Comparison of ENCODE assay signal across 11 cellular contexts in the genomic region with DNA sequence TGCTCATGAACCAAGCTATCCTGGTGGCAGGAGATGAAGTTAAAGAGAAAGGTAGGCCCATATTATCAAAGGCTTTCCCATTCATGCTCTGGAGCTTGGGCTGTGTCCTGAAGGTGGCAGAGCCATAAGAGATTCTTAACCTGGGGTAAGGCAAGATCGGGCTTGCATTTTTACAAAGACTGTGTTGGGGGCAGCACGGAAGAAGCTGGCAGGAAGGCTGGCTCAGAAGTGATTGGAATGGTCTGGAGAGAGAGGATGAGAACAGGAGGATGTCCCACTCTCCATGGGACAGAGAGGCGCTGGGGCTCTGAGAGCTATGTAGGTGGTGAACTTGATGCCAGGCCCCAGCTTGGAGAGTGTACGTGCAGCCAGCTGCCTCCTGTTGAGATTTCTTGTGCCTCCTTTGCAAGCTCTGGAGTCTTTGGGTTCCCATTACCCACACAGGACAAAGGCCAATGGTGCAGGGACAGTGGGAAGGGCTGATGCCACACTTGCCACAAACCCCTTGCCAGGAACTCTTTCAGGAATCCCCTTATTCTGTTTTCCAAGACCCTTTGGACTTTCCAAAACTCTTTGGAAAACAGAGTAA. TPM values are rescaled to one million over a fixed set of nuclear protein-coding genes. Genes with fewer than 3 reads are reported as not detected.
DNase-seq lines count a peak whose midpoint lies in the region; ATAC-seq and TF ChIP-seq lines count a peak whose summit lies in the region.
"Had no signal": no experiment of that assay in that cellular context is flagged by ENCODE, and none has a peak within 500 bp of the region (broad histone marks: within the 10 kb centered on the region; RNA-seq: fewer than 3 reads in every experiment).

No MANE protein-coding gene starts in this region.

- H4K8ac ChIP-seq in neuronal stem cell (ENCODE audit: low read depth, low read length): no peak overlapping the region

- TF ChIP-seq EP300 in esophagus muscularis mucosa (IDR thresholded peaks at IDR 0.05): no peak

- intact Hi-C loops in esophagus muscularis mucosa (cut with DNase I): no loop called here
- intact Hi-C loops in uterus (cut with DNase I; ENCODE audit: low total_unique reads): no loop called here

- DNase-seq in ACHN: peak; percentile 11
- no peak for DNase-seq in esophagus muscularis mucosa (ENCODE audit: extremely low spot score)
- DNase-seq in neuronal stem cell (ENCODE audit: low spot score): no peak
- DNase-seq in uterus: no peak
- DNase-seq in NOMO-1 treated with dmso at 0.1 percent for 144 hours (lab: John Stamatoyannopoulos, UW; ENCODE audit: unreplicated experiment): no peak
- DNase-seq in iPS-NIHi7 (ENCODE audit: extremely low spot score): no peak
- DNase-seq: NCI-H187 treated with DMSO at 0.1 percent for 48 hours, sigmoid colon, T-helper 17 cell had no signal

- H3K27ac ChIP-seq in OCI-LY3 (ENCODE audit: low read length) (no peak overlapping the region), esophagus muscularis mucosa (replicated peaks in 1 of 4) (peak overlapping the region in 1 of 4 donors; percentile 26), neuronal stem cell (replicated peaks; ENCODE audit: low read length) (peak overlapping the region; percentile 99), uterus (no peak overlapping the region)
- H3K27ac ChIP-seq: sigmoid colon had no signal

- H3K27me3 ChIP-seq in OCI-LY3 (ENCODE audit: low read depth, low read length): no peaks in the 10 kb centered on the region
- H3K27me3 ChIP-seq in esophagus muscularis mucosa: no peaks in the 10 kb centered on the region
- H3K27me3 ChIP-seq in neuronal stem cell (ENCODE audit: control insufficient read depth in 3 of 3, insufficient read depth in 3 of 3, low read depth in 1 of 3, low read length in 3 of 3): no peaks in the 10 kb centered on the region
- H3K27me3 ChIP-seq in uterus: no peaks in the 10 kb centered on the region
- H3K27me3 ChIP-seq: sigmoid colon had no signal

- H3K4ac ChIP-seq in neuronal stem cell (ENCODE audit: low read length): no peak overlapping the region

- peak overlapping the region; percentile 59; the same call in 1 of the 2 replicates for H3K9ac ChIP-seq in OCI-LY3 (ENCODE audit: low read length)
- no peak overlapping the region for H3K9ac ChIP-seq in neuronal stem cell (ENCODE audit: low read depth, low read length, poor library complexity)

- peaks cover 44% of the 10 kb centered on the region for H3K4me1 ChIP-seq in OCI-LY3 (ENCODE audit: low read length)
- peaks cover 0 to 6% (median 0%) of the 10 kb centered on the region in 4 donors for H3K4me1 ChIP-seq in esophagus muscularis mucosa
- peaks cover 26 to 40% of the 10 kb centered on the region in 2 donors for H3K4me1 ChIP-seq in neuronal stem cell (ENCODE audit: control insufficient read depth in 2 of 2, insufficient read depth in 1 of 2, low read depth in 1 of 2, low read length in 2 of 2)
- H3K4me1 ChIP-seq in uterus: no peaks in the 10 kb centered on the region
- H3K4me1 ChIP-seq: sigmoid colon had no signal

- H2AK5ac ChIP-seq in neuronal stem cell (ENCODE audit: low read depth, low read length): peak overlapping the region; percentile 14

- no peak for ATAC-seq in HG02642 (IDR thresholded peaks at IDR 0.05; ENCODE audit: poor library complexity, unreplicated experiment)
- ATAC-seq: T-helper 17 cell had no signal

- no peak overlapping the region for H2BK5ac ChIP-seq in neuronal stem cell (ENCODE audit: low read length)

- H3K9me3 ChIP-seq in OCI-LY3 (ENCODE audit: insufficient read depth, low read length) (no peaks in the 10 kb centered on the region), esophagus muscularis mucosa (no peaks in the 10 kb centered on the region), neuronal stem cell (replicated peaks in 1 of 2; ENCODE audit: control insufficient read depth in 2 of 2, insufficient read depth in 1 of 2, low read depth in 1 of 2, low read length in 2 of 2) (no peaks in the 10 kb centered on the region), uterus (no peaks in the 10 kb centered on the region)
- H3K9me3 ChIP-seq: sigmoid colon had no signal

- peak overlapping the region; percentile 18 for H2BK12ac ChIP-seq in neuronal stem cell (ENCODE audit: low read length)

- H3K79me1 ChIP-seq in neuronal stem cell (ENCODE audit: low read depth, low read length): no peaks in the 10 kb centered on the region

- TF ChIP-seq CTCF in OCI-LY3 (IDR thresholded peaks at IDR 0.05; ENCODE audit: low read depth, low read length) (no peak), esophagus muscularis mucosa (IDR thresholded peaks at IDR 0.05) (no peak), uterus (IDR thresholded peaks at IDR 0.05) (no peak)

- WGBS in esophagus muscularis mucosa: 83% methylated on average over 4 of the region's 4 CpGs
- WGBS in neuronal stem cell (ENCODE audit: extremely low coverage in 2 of 2, insufficient read length in 2 of 2, insufficient replicate concordance in 1 of 2), 2 donors: no CpG with 5 or more reads among the region's 4 CpGs

- H3K36me3 ChIP-seq in OCI-LY3 (replicated peaks; ENCODE audit: low read depth, low read length): no peaks in the 10 kb centered on the region
- no peaks in the 10 kb centered on the region for H3K36me3 ChIP-seq in esophagus muscularis mucosa
- no peaks in the 10 kb centered on the region for H3K36me3 ChIP-seq in neuronal stem cell (replicated peaks in 1 of 2; ENCODE audit: control insufficient read depth in 2 of 2, insufficient read depth in 2 of 2, low read length in 2 of 2)
- H3K36me3 ChIP-seq in uterus: no peaks in the 10 kb centered on the region
- H3K36me3 ChIP-seq: sigmoid colon had no signal

- H2BK120ac ChIP-seq in neuronal stem cell (ENCODE audit: low read depth, low read length): peak overlapping the region; percentile 50

- no peak overlapping the region for H4K91ac ChIP-seq in neuronal stem cell (ENCODE audit: low read depth, low read length, poor library complexity)

- H3K4me3 ChIP-seq in OCI-LY3 (ENCODE audit: low read length) (peak overlapping the region; percentile 72), esophagus muscularis mucosa (peak overlapping the region in 3 of 4 donors; percentile 12 to 26 (median 18)), neuronal stem cell (ENCODE audit: low read length in 2 of 2) (no peak overlapping the region), uterus (no peak overlapping the region)

- no peaks in the 10 kb centered on the region for H4K20me1 ChIP-seq in OCI-LY3 (ENCODE audit: insufficient read depth, low read length)

- peak overlapping the region; percentile 2 for H2BK15ac ChIP-seq in neuronal stem cell (ENCODE audit: low read length)

- no peaks in the 10 kb centered on the region for H3K79me2 ChIP-seq in OCI-LY3 (ENCODE audit: low read length)

- TF ChIP-seq POLR2A in esophagus muscularis mucosa (IDR thresholded peaks at IDR 0.05; ENCODE audit: low read depth) (no peak), uterus (IDR thresholded peaks at IDR 0.05) (no peak)

- no peak overlapping the region for H3K23ac ChIP-seq in neuronal stem cell (ENCODE audit: low read depth, low read length, poor library complexity)

- peak overlapping the region; percentile 88 for H3K4me2 ChIP-seq in OCI-LY3 (ENCODE audit: low read length)
- no peak overlapping the region for H3K4me2 ChIP-seq in neuronal stem cell (ENCODE audit: insufficient read depth, low read length, poor library complexity, severe bottlenecking)

- H3K18ac ChIP-seq in neuronal stem cell (ENCODE audit: low read length): peak overlapping the region; percentile 80

- peak overlapping the region; percentile 97 for H2AFZ ChIP-seq in OCI-LY3 (ENCODE audit: low read depth, low read length)
- peak overlapping the region; percentile 56 for H2AFZ ChIP-seq in neuronal stem cell (ENCODE audit: low read length)

- no peak overlapping the region for H3K14ac ChIP-seq in neuronal stem cell (ENCODE audit: low read length)

- in situ Hi-C loops in ACHN (cut with HindIII; ENCODE audit: low pct_ligation_motif_present, low pct_unique_long_range_greater_than_20kb, low sequenced_read_pairs): no loop called here

RNA-seq across cellular contexts. Expression of gene FZD5, which starts 40.6 kb away (rescaled TPM):
- total RNA-seq in esophagus muscularis mucosa: 10 to 100 TPM; 15.7 to 23.7 (median 21.0) TPM
- 267 TPM for polyA plus RNA-seq in neuronal stem cell (2013, experiment 1 of 2)
- 274 TPM for polyA plus RNA-seq in neuronal stem cell (2013, experiment 2 of 2)
- total RNA-seq in uterus: 1 to 10 TPM; 3.8 to 8.1 (median 6.6) TPM

Comparison
In these comparisons a context has a peak if more than half of its experiments do, and no peak if none do; other contexts are left out.
1. H3K4me3 ChIP-seq: peak in OCI-LY3 (single experiment) and esophagus muscularis mucosa (3 of 4); none in neuronal stem cell (0 of 2) and uterus (0 of 2).